ENCODE assay signal across 1 cellular context in the genomic region with DNA sequence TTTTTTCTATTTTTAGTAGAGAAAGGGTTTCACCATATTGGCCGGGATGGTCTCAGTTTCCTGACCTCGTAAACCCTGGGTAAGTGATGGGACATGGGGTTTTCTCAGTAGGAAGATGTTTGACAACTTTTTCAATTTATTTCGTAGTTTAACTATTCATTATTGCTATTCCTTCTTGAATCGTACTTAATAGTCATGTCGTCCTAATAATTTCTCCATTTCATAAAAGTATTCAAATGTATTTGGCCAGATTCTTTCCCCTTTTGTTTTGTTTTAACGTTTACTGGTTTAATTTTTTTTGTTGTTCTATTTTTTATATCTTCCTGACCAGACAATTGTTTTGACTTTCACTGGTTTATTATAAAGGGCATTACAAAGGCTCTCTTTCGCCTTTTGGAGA.
TF ChIP-seq lines count a peak whose summit lies in the region.

No MANE protein-coding gene starts in this region.

TF ChIP-seq in HepG2, 621 proteins besides CTCF, POLR2A, EP300 and RAD21:
- 0 out of 2 replicates have a peak, but pooled peaks have one; percentile 16 for TF ChIP-seq RNF219 (CRISPR knock-in tag; IDR thresholded peaks at IDR 0.05)
- TF ChIP-seq NCOA1 (CRISPR knock-in tag; IDR thresholded peaks at IDR 0.05) = no peak
